In genomic region chr4:68240618-68241017, GRCh38 we compare ENCODE assay signal across 38 cellular contexts. TPM values are rescaled to one million over a fixed set of nuclear protein-coding genes. Genes with fewer than 3 reads are reported as not detected.
"Had no signal": no experiment of that assay in that cellular context is flagged by ENCODE, and none has a peak within 500 bp of the region (broad histone marks: within the 10 kb centered on the region; RNA-seq: fewer than 3 reads in every experiment).

No MANE protein-coding gene starts in this region.

- ATAC-seq: activated CD8-positive, alpha-beta T cell treated with anti-CD3 and anti-CD28 coated beads for 36 hours; activated naive CD4-positive, alpha-beta T cell treated with anti-CD3 and anti-CD28 coated beads, Interleukin-2, amount 50 U/mL, for 72 hours; activated T-helper 17 cell treated with anti-CD3 and anti-CD28 coated beads, Interleukin-2, amount 50 U/mL, for 72 hours; body of pancreas had no signal

- H3K27me3 ChIP-seq: adrenal gland, body of pancreas, brain microvascular endothelial cell, breast epithelium had no signal

- H3K27ac Mint-ChIP-seq: activated B cell treated with CpG ODN at 0.5 μM for 24 hours; activated CD4-positive, alpha-beta memory T cell treated with anti-CD3 and anti-CD28 coated beads for 36 hours; activated CD4-positive, alpha-beta T cell treated with anti-CD3 and anti-CD28 coated beads, Interleukin-2, amount 10 ng/mL, durations not matched to agents 24 days and 14 days; activated CD8-positive, alpha-beta T cell treated with anti-CD3 and anti-CD28 coated beads for 36 hours; activated naive CD4-positive, alpha-beta T cell treated with anti-CD3 and anti-CD28 coated beads for 36 hours; activated naive CD4-positive, alpha-beta T cell treated with anti-CD3 and anti-CD28 coated beads, Interleukin-2, amount 50 U/mL, for 72 hours; activated naive CD8-positive, alpha-beta T cell treated with anti-CD3 and anti-CD28 coated beads for 36 hours; activated T-cell treated with anti-CD3 and anti-CD28 coated beads, Interleukin-2, amount 50 U/mL, for 24 hours; activated T-helper 1 cell treated with anti-CD3 and anti-CD28 coated beads, Interleukin-12 subunit alpha, Interleukin-12 subunit beta, Interleukin-2, Interleukin-4 antibody, amounts not matched to agents 30 ng/mL and 10 ng/mL and 1 ng/mL, durations not matched to agents 14 hours and 24 hours and 36 hours; activated T-helper 17 cell treated with anti-CD3 and anti-CD28 coated beads, Interleukin-2, amount 50 U/mL, for 72 hours; T-helper 1 cell treated with Interleukin-12 subunit alpha and Interleukin-12 subunit beta and Interleukin-4 antibody, amounts not matched to agents 30 μg/mL and 1 μg/mL, for 36 hours; T-helper 2 cell treated with Interferon-gamma antibody and Interleukin-4, amounts not matched to agents 5 μg/mL and 100 μg/mL, for 36 hours had no signal

- H3K9me3 ChIP-seq: adrenal gland, body of pancreas, breast epithelium had no signal

- FAIRE-seq: astrocyte, colon, TTC549 had no signal

- H3K36me3 Mint-ChIP-seq: activated CD4-positive, alpha-beta memory T cell treated with anti-CD3 and anti-CD28 coated beads for 36 hours; activated naive CD4-positive, alpha-beta T cell treated with anti-CD3 and anti-CD28 coated beads, Interleukin-2, amount 50 U/mL, for 72 hours; activated naive CD8-positive, alpha-beta T cell treated with anti-CD3 and anti-CD28 coated beads for 36 hours had no signal

- H3K36me3 ChIP-seq: adrenal gland, brain microvascular endothelial cell, breast epithelium had no signal

- H3K9me3 Mint-ChIP-seq: activated B cell treated with CpG ODN at 0.5 μM for 24 hours; activated CD4-positive, alpha-beta memory T cell treated with anti-CD3 and anti-CD28 coated beads for 36 hours; activated CD8-positive, alpha-beta T cell treated with anti-CD3 and anti-CD28 coated beads for 36 hours; activated naive CD4-positive, alpha-beta T cell treated with anti-CD3 and anti-CD28 coated beads for 36 hours; activated naive CD4-positive, alpha-beta T cell treated with anti-CD3 and anti-CD28 coated beads, Interleukin-2, amount 50 U/mL, for 72 hours; activated naive CD8-positive, alpha-beta T cell treated with anti-CD3 and anti-CD28 coated beads for 36 hours; activated T-cell treated with anti-CD3 and anti-CD28 coated beads, Interleukin-2, amount 50 U/mL, for 24 hours; activated T-helper 1 cell treated with anti-CD3 and anti-CD28 coated beads, Interleukin-12 subunit alpha, Interleukin-12 subunit beta, Interleukin-2, Interleukin-4 antibody, amounts not matched to agents 30 ng/mL and 10 ng/mL and 1 ng/mL, durations not matched to agents 14 hours and 24 hours and 36 hours; activated T-helper 17 cell treated with anti-CD3 and anti-CD28 coated beads, Interleukin-2, amount 50 U/mL, for 72 hours; T-helper 1 cell treated with Interleukin-12 subunit alpha and Interleukin-12 subunit beta and Interleukin-4 antibody, amounts not matched to agents 30 μg/mL and 1 μg/mL, for 36 hours had no signal

- H3K4me3 Mint-ChIP-seq: activated B cell treated with CpG ODN at 0.5 μM for 24 hours; activated CD4-positive, alpha-beta memory T cell treated with anti-CD3 and anti-CD28 coated beads for 36 hours; activated CD4-positive, alpha-beta T cell treated with anti-CD3 and anti-CD28 coated beads, Interleukin-2, amount 10 ng/mL, durations not matched to agents 24 days and 14 days; activated CD8-positive, alpha-beta T cell treated with anti-CD3 and anti-CD28 coated beads for 36 hours; activated naive CD4-positive, alpha-beta T cell treated with anti-CD3 and anti-CD28 coated beads for 36 hours; activated naive CD8-positive, alpha-beta T cell treated with anti-CD3 and anti-CD28 coated beads for 36 hours; activated T-cell treated with anti-CD3 and anti-CD28 coated beads, Interleukin-2, amount 50 U/mL, for 24 hours; activated T-helper 1 cell treated with anti-CD3 and anti-CD28 coated beads, Interleukin-12 subunit alpha, Interleukin-12 subunit beta, Interleukin-2, Interleukin-4 antibody, amounts not matched to agents 30 ng/mL and 10 ng/mL and 1 ng/mL, durations not matched to agents 14 hours and 24 hours and 36 hours; activated T-helper 17 cell treated with anti-CD3 and anti-CD28 coated beads, Interleukin-2, amount 50 U/mL, for 72 hours; T-helper 1 cell treated with Interleukin-12 subunit alpha and Interleukin-12 subunit beta and Interleukin-4 antibody, amounts not matched to agents 30 μg/mL and 1 μg/mL, for 36 hours; T-helper 2 cell treated with Interferon-gamma antibody and Interleukin-4, amounts not matched to agents 5 μg/mL and 100 μg/mL, for 36 hours had no signal

- H3K27ac ChIP-seq: adrenal gland, body of pancreas, brain microvascular endothelial cell, breast epithelium, VCaP had no signal

- H3K4me1 Mint-ChIP-seq: activated B cell treated with CpG ODN at 0.5 μM for 24 hours; activated CD4-positive, alpha-beta T cell treated with anti-CD3 and anti-CD28 coated beads, Interleukin-2, amount 10 ng/mL, durations not matched to agents 24 days and 14 days; activated naive CD8-positive, alpha-beta T cell treated with anti-CD3 and anti-CD28 coated beads for 36 hours; activated T-helper 17 cell treated with anti-CD3 and anti-CD28 coated beads, Interleukin-2, amount 50 U/mL, for 72 hours had no signal

- H3K4me1 ChIP-seq: adrenal gland, body of pancreas, breast epithelium had no signal

- DNase-seq: activated B cell treated with CpG ODN at 0.5 μM for 24 hours; activated CD4-positive, alpha-beta memory T cell treated with anti-CD3 and anti-CD28 coated beads for 36 hours; activated CD4-positive, alpha-beta T cell treated with anti-CD3 and anti-CD28 coated beads for 4 hours; activated CD4-positive, alpha-beta T cell treated with anti-CD3 and anti-CD28 coated beads, Interleukin-2, amount 10 ng/mL, durations not matched to agents 24 days and 14 days; activated CD4-positive, alpha-beta T cell treated with anti-CD3 and anti-CD28 coated beads, Interleukin-2, amount 50 U/mL, for 1 hour; activated CD4-positive, alpha-beta T cell treated with anti-CD3 and anti-CD28 coated beads, Interleukin-2, amount 50 U/mL, for 4 hours; activated CD4-positive, CD25-positive, alpha-beta regulatory T cell treated with anti-CD3 and anti-CD28 coated beads, Interleukin-2, amount 50 U/mL, for 72 hours; activated CD8-positive, alpha-beta memory T cell treated with anti-CD3 and anti-CD28 coated beads, Interleukin-2, amount 50 U/mL, for 4 hours; activated CD8-positive, alpha-beta T cell treated with anti-CD3 and anti-CD28 coated beads for 36 hours; activated effector memory CD4-positive, alpha-beta T cell treated with anti-CD3 and anti-CD28 coated beads, Interleukin-2, amount 50 U/mL, for 16 hours; activated gamma-delta T cell treated with Interleukin-2 at 50 U/mL for 16 hours; activated naive CD4-positive, alpha-beta T cell; activated naive CD4-positive, alpha-beta T cell treated with anti-CD3 and anti-CD28 coated beads for 36 hours; activated naive CD8-positive, alpha-beta T cell treated with anti-CD3 and anti-CD28 coated beads for 36 hours; activated T-cell treated with anti-CD3 and anti-CD28 coated beads, Interleukin-2, amount 50 U/mL, for 24 hours; activated T-cell treated with anti-CD3 and anti-CD28 coated beads, Interleukin-2, amount 50 U/mL, for 48 hours; adrenal gland; amniotic stem cell; aorta; body of pancreas; brain microvascular endothelial cell; central memory CD4-positive, alpha-beta T cell; T-helper 1 cell; T-helper 2 cell; T-helper 9 cell had no signal

- H3K4me3 ChIP-seq: adrenal gland, body of pancreas, breast epithelium had no signal

RNA-seq across cellular contexts. Expression of gene TMPRSS11B, which starts 4.9 kb away (rescaled TPM):
- total RNA-seq: activated B cell treated with CpG ODN at 0.5 μM for 24 hours; activated CD4-positive, alpha-beta memory T cell treated with anti-CD3 and anti-CD28 coated beads for 36 hours; activated CD4-positive, alpha-beta T cell treated with anti-CD3 and anti-CD28 coated beads, Interleukin-2, amount 10 ng/mL, durations not matched to agents 24 days and 14 days; activated CD8-positive, alpha-beta memory T cell treated with anti-CD3 and anti-CD28 coated beads for 36 hours; activated CD8-positive, alpha-beta T cell treated with anti-CD3 and anti-CD28 coated beads for 36 hours; activated naive CD4-positive, alpha-beta T cell treated with anti-CD3 and anti-CD28 coated beads for 36 hours; activated naive CD4-positive, alpha-beta T cell treated with anti-CD3 and anti-CD28 coated beads, Interleukin-2, amount 50 U/mL, for 72 hours; activated naive CD8-positive, alpha-beta T cell treated with anti-CD3 and anti-CD28 coated beads for 36 hours; activated T-helper 1 cell treated with anti-CD3 and anti-CD28 coated beads, Interleukin-12 subunit alpha, Interleukin-12 subunit beta, Interleukin-2, Interleukin-4 antibody, amounts not matched to agents 30 ng/mL and 10 ng/mL and 1 ng/mL, durations not matched to agents 14 hours and 24 hours and 36 hours; activated T-helper 17 cell treated with anti-CD3 and anti-CD28 coated beads, Interleukin-2, amount 50 U/mL, for 72 hours; adrenal gland; aorta; body of pancreas; breast epithelium; cardiac septum; cerebellum had no signal
